18 cellular contexts compared by ENCODE assay signal in genomic region chr2:59590802-59591201, GRCh38.
A peak's percentile ranks its signal among the peaks of the same experiment; 100 is the strongest.
DNase-seq lines count a peak whose midpoint lies in the region; ATAC-seq and TF ChIP-seq lines count a peak whose summit lies in the region.
"Had no signal": no experiment of that assay in that cellular context is flagged by ENCODE, and none has a peak within 500 bp of the region (broad histone marks: within the 10 kb centered on the region; RNA-seq: fewer than 3 reads in every experiment).

No MANE protein-coding gene starts in this region.

- DNase-seq in cardiac muscle cell (ENCODE audit: low read depth in 1 of 2, low spot score in 1 of 2): no peak
- no peak for DNase-seq in left cardiac atrium
- no peak for DNase-seq in lower lobe of right lung
- no peak for DNase-seq in upper lobe of right lung
- DNase-seq in medulla oblongata (ENCODE audit: extremely low spot score): no peak
- no peak for DNase-seq in NCI-H1930 (lab: John Stamatoyannopoulos, UW)
- DNase-seq: AML-193; Caco-2; Calu3; CD4-positive, alpha-beta T cell; CD8-positive, alpha-beta T cell; DMS79 treated with DMSO at 0.1 percent for 48 hours; GF-D8 had no signal

- H3K9me3 ChIP-seq in cardiac muscle cell (ENCODE audit: low read depth) (no peaks in the 10 kb centered on the region), lower lobe of right lung (no peaks in the 10 kb centered on the region), upper lobe of right lung (no peaks in the 10 kb centered on the region)
- H3K9me3 ChIP-seq: A549; BLaER1 treated with 17β-estradiol and CSF1 and Interleukin-3, amounts not matched to agents 10 nM and 100 nM; Caco-2 had no signal

- intact Hi-C loops in left cardiac atrium (cut with DNase I): no loop called here
- intact Hi-C loops in lower lobe of right lung (cut with DNase I): no loop called here
- intact Hi-C loops in upper lobe of right lung (cut with DNase I): no loop called here

- no peaks in the 10 kb centered on the region for H3K36me3 ChIP-seq in cardiac muscle cell
- no peaks in the 10 kb centered on the region for H3K36me3 ChIP-seq in lower lobe of right lung
- H3K36me3 ChIP-seq in upper lobe of right lung: no peaks in the 10 kb centered on the region
- H3K36me3 ChIP-seq: BLaER1 treated with 17β-estradiol and CSF1 and Interleukin-3, amounts not matched to agents 10 nM and 100 nM had no signal

- H3K4me1 ChIP-seq in cardiac muscle cell (ENCODE audit: low read depth) (peaks cover 43% of the 10 kb centered on the region), lower lobe of right lung (no peaks in the 10 kb centered on the region), upper lobe of right lung (no peaks in the 10 kb centered on the region)
- H3K4me1 ChIP-seq: A549, Caco-2 had no signal

- H3K27ac ChIP-seq in cardiac muscle cell (peak overlapping the region; percentile 67), lower lobe of right lung (no peak overlapping the region), upper lobe of right lung (no peak overlapping the region)
- H3K27ac ChIP-seq: 22Rv1; A549; BLaER1 treated with 17β-estradiol and CSF1 and Interleukin-3, amounts not matched to agents 10 nM and 100 nM; C4-2B had no signal

- no peak overlapping the region for H3K4me3 ChIP-seq in cardiac muscle cell
- H3K4me3 ChIP-seq in lower lobe of right lung: no peak overlapping the region
- H3K4me3 ChIP-seq in upper lobe of right lung: no peak overlapping the region
- H3K4me3 ChIP-seq: A549; BLaER1 treated with 17β-estradiol and CSF1 and Interleukin-3, amounts not matched to agents 10 nM and 100 nM had no signal

- ATAC-seq in left cardiac atrium (no peak), HG02610 (IDR thresholded peaks at IDR 0.05; ENCODE audit: unreplicated experiment) (peak; percentile 51), lower lobe of right lung (peak; percentile 59 to 69), upper lobe of right lung (peak; percentile 54)
- ATAC-seq: A549; CD8-positive, alpha-beta T cell had no signal

- TF ChIP-seq CTCF in cardiac muscle cell (IDR thresholded peaks at IDR 0.05; ENCODE audit: low read depth, low read length): no peak
- TF ChIP-seq CTCF in lower lobe of right lung (IDR thresholded peaks at IDR 0.05): no peak
- TF ChIP-seq CTCF in upper lobe of right lung (IDR thresholded peaks at IDR 0.05): no peak

- H3K27me3 ChIP-seq in cardiac muscle cell (no peaks in the 10 kb centered on the region), lower lobe of right lung (ENCODE audit: low read depth) (no peaks in the 10 kb centered on the region), upper lobe of right lung (no peaks in the 10 kb centered on the region)
- H3K27me3 ChIP-seq: BLaER1 treated with 17β-estradiol and CSF1 and Interleukin-3, amounts not matched to agents 10 nM and 100 nM had no signal

Comparison
In these comparisons a context has a peak if more than half of its experiments do, and no peak if none do; other contexts are left out.
1. ATAC-seq: peak in HG02610 (single experiment), lower lobe of right lung (2 of 2) and upper lobe of right lung (single experiment); none in left cardiac atrium (0 of 2).